Comparison of ENCODE assay signal across 11 cellular contexts in genomic region chr10:61882621-61883375, GRCh38. TPM values are rescaled to one million over a fixed set of nuclear protein-coding genes. Genes with fewer than 3 reads are reported as not detected.
DNase-seq lines count a peak whose midpoint lies in the region; ATAC-seq lines count a peak whose summit lies in the region.
"Had no signal": no experiment of that assay in that cellular context is flagged by ENCODE, and none has a peak within 500 bp of the region (broad histone marks: within the 10 kb centered on the region; RNA-seq: fewer than 3 reads in every experiment).

No MANE protein-coding gene starts in this region.

- no peak overlapping the region for H3K14ac ChIP-seq in neuronal stem cell (ENCODE audit: low read length)

- no peak overlapping the region for H3K9ac ChIP-seq in neuronal stem cell (ENCODE audit: low read depth, low read length, poor library complexity)

- H3K4me3 Mint-ChIP-seq in activated naive CD4-positive, alpha-beta T cell treated with anti-CD3 and anti-CD28 coated beads, Interleukin-2, amount 50 U/mL, for 24 hours, result peak overlapping the region; percentile 69

- H3K27me3 Mint-ChIP-seq in activated naive CD4-positive, alpha-beta T cell treated with anti-CD3 and anti-CD28 coated beads, Interleukin-2, amount 50 U/mL, for 24 hours, result no peaks in the 10 kb centered on the region

- peaks cover 0 to 3% (median 0%) of the 10 kb centered on the region in 3 experiments for H3K27me3 ChIP-seq in neuronal stem cell (ENCODE audit: control insufficient read depth in 3 of 3, insufficient read depth in 3 of 3, low read depth in 1 of 3, low read length in 3 of 3)
- H3K27me3 ChIP-seq: suprapubic skin had no signal

- no peak overlapping the region for H3K4me3 ChIP-seq in neuronal stem cell (ENCODE audit: low read length in 2 of 2)
- H3K4me3 ChIP-seq: prostate gland, suprapubic skin had no signal

- H3K27ac ChIP-seq in neuronal stem cell (replicated peaks; ENCODE audit: low read length), result no peak overlapping the region
- H3K27ac ChIP-seq: prostate gland, suprapubic skin had no signal

- no peak overlapping the region for H4K91ac ChIP-seq in neuronal stem cell (ENCODE audit: low read depth, low read length, poor library complexity)

- H3K36me3 ChIP-seq in neuronal stem cell (replicated peaks in 1 of 2; ENCODE audit: control insufficient read depth in 2 of 2, insufficient read depth in 2 of 2, low read length in 2 of 2), result no peaks in the 10 kb centered on the region
- H3K36me3 ChIP-seq: prostate gland, suprapubic skin had no signal

- WGBS in neuronal stem cell (ENCODE audit: extremely low coverage in 2 of 2, insufficient read length in 2 of 2, insufficient replicate concordance in 1 of 2), 2 donors, result no CpG with 5 or more reads among the region's 6 CpGs

- no peak overlapping the region for H3K23ac ChIP-seq in neuronal stem cell (ENCODE audit: low read depth, low read length, poor library complexity)

- H3K36me3 Mint-ChIP-seq in activated naive CD4-positive, alpha-beta T cell treated with anti-CD3 and anti-CD28 coated beads, Interleukin-2, amount 50 U/mL, for 24 hours, result no peaks in the 10 kb centered on the region

- H2BK12ac ChIP-seq in neuronal stem cell (ENCODE audit: low read length), result no peak overlapping the region

- H3K4me1 ChIP-seq in neuronal stem cell (ENCODE audit: control insufficient read depth in 2 of 2, insufficient read depth in 1 of 2, low read depth in 1 of 2, low read length in 2 of 2), result peaks cover 0 to 1% of the 10 kb centered on the region in 2 donors
- H3K4me1 ChIP-seq: prostate gland, suprapubic skin had no signal

- H2BK15ac ChIP-seq in neuronal stem cell (ENCODE audit: low read length), result no peak overlapping the region

- H2AFZ ChIP-seq in neuronal stem cell (ENCODE audit: low read length), result no peak overlapping the region

- peak; percentile 71 to 83 for DNase-seq in stimulated activated CD4-positive, alpha-beta T cell treated with anti-CD3 and anti-CD28 coated beads, Interleukin-2, amount 100 ng/mL, for 24 hours
- DNase-seq in neuronal stem cell (ENCODE audit: low spot score) (no peak), NCI-H1694 treated with DMSO at 0.1 percent for 48 hours (lab: John Stamatoyannopoulos, UW) (no peak), NCI-H2171 (lab: John Stamatoyannopoulos, UW) (no peak)
- DNase-seq: NCI-H1417 treated with DMSO at 0.1 percent for 48 hours had no signal

- peak overlapping the region; percentile 97 for H3K27ac Mint-ChIP-seq in activated naive CD4-positive, alpha-beta T cell treated with anti-CD3 and anti-CD28 coated beads, Interleukin-2, amount 50 U/mL, for 24 hours

- H3K4me2 ChIP-seq in neuronal stem cell (ENCODE audit: insufficient read depth, low read length, poor library complexity, severe bottlenecking), result no peak overlapping the region

- no peak overlapping the region for H2BK120ac ChIP-seq in neuronal stem cell (ENCODE audit: low read depth, low read length)

- peaks cover 33% of the 10 kb centered on the region for H3K4me1 Mint-ChIP-seq in activated naive CD4-positive, alpha-beta T cell treated with anti-CD3 and anti-CD28 coated beads, Interleukin-2, amount 50 U/mL, for 24 hours

- no peak overlapping the region for H3K4ac ChIP-seq in neuronal stem cell (ENCODE audit: low read length)

- H3K18ac ChIP-seq in neuronal stem cell (ENCODE audit: low read length), result no peak overlapping the region

- no peak overlapping the region for H2BK5ac ChIP-seq in neuronal stem cell (ENCODE audit: low read length)

- ATAC-seq in GM19468 (IDR thresholded peaks at IDR 0.05; ENCODE audit: extremely low read depth, unreplicated experiment) (peak; percentile 35), HG03565 (IDR thresholded peaks at IDR 0.05; ENCODE audit: unreplicated experiment) (peak; percentile 37), GM18909 (IDR thresholded peaks at IDR 0.05; ENCODE audit: poor library complexity, unreplicated experiment) (no peak)

- H2AK5ac ChIP-seq in neuronal stem cell (ENCODE audit: low read depth, low read length), result no peak overlapping the region

- H4K8ac ChIP-seq in neuronal stem cell (ENCODE audit: low read depth, low read length), result no peak overlapping the region

- peaks cover 4% of the 10 kb centered on the region for H3K9me3 Mint-ChIP-seq in activated naive CD4-positive, alpha-beta T cell treated with anti-CD3 and anti-CD28 coated beads, Interleukin-2, amount 50 U/mL, for 24 hours

- no peaks in the 10 kb centered on the region for H3K9me3 ChIP-seq in neuronal stem cell (replicated peaks in 1 of 2; ENCODE audit: control insufficient read depth in 2 of 2, insufficient read depth in 1 of 2, low read depth in 1 of 2, low read length in 2 of 2)
- H3K9me3 ChIP-seq: prostate gland, suprapubic skin had no signal

- no peaks in the 10 kb centered on the region for H3K79me1 ChIP-seq in neuronal stem cell (ENCODE audit: low read depth, low read length)

RNA-seq across cellular contexts. Expression of gene ARID5B, which starts 18.7 kb away (rescaled TPM):
- 1.8 TPM for polyA plus RNA-seq in neuronal stem cell (2013, experiment 1 of 2)
- polyA plus RNA-seq in neuronal stem cell (2013, experiment 2 of 2), result 1.8 TPM

Comparison
In these comparisons a context has a peak if more than half of its experiments do, and no peak if none do; other contexts are left out.
1. DNase-seq: peak in stimulated activated CD4-positive, alpha-beta T cell treated with anti-CD3 and anti-CD28 coated beads, Interleukin-2, amount 100 ng/mL, for 24 hours (2 of 2); none in neuronal stem cell (single experiment), NCI-H1694 treated with DMSO at 0.1 percent for 48 hours (single experiment) and NCI-H2171 (single experiment).